Comparison of ENCODE assay signal across 19 cellular contexts in genomic region chr5:76358-77169, GRCh38. TPM values are rescaled to one million over a fixed set of nuclear protein-coding genes. Genes with fewer than 3 reads are reported as not detected.
"Had no signal": no experiment of that assay in that cellular context is flagged by ENCODE, and none has a peak within 500 bp of the region (broad histone marks: within the 10 kb centered on the region; RNA-seq: fewer than 3 reads in every experiment).

No MANE protein-coding gene starts in this region.

- H3K27ac Mint-ChIP-seq: activated CD4-positive, alpha-beta T cell treated with anti-CD3 and anti-CD28 coated beads, Interleukin-2, amount 10 ng/mL, durations not matched to agents 24 days and 14 days; activated CD8-positive, alpha-beta T cell treated with anti-CD3 and anti-CD28 coated beads for 36 hours; immature natural killer cell; stimulated activated memory B cell treated with anti-CD40 and anti-IgM and Interleukin-4, amounts not matched to agents 10 μg/mL and 1 μg/mL and 100 μg/mL, for 72 hours; T-cell had no signal

- H3K4me1 ChIP-seq: gastroesophageal sphincter, heart right ventricle, spleen had no signal

- H3K9me3 Mint-ChIP-seq: activated CD4-positive, alpha-beta T cell treated with anti-CD3 and anti-CD28 coated beads, Interleukin-2, amount 10 ng/mL, durations not matched to agents 24 days and 14 days; activated CD8-positive, alpha-beta T cell treated with anti-CD3 and anti-CD28 coated beads for 36 hours; activated T-cell treated with anti-CD3 and anti-CD28 coated beads, Interleukin-2, amount 50 U/mL, for 4 hours; immature natural killer cell; stimulated activated memory B cell treated with anti-CD40 and anti-IgM and Interleukin-4, amounts not matched to agents 10 μg/mL and 1 μg/mL and 100 μg/mL, for 72 hours; T-cell had no signal

- H3K27ac ChIP-seq: gastroesophageal sphincter, heart right ventricle, parathyroid adenoma, spleen, thyroid gland had no signal

- H3K4me3 ChIP-seq: gastroesophageal sphincter, heart right ventricle, spleen, thyroid gland had no signal

- H3K36me3 Mint-ChIP-seq: immature natural killer cell; stimulated activated memory B cell treated with anti-CD40 and anti-IgM and Interleukin-4, amounts not matched to agents 10 μg/mL and 1 μg/mL and 100 μg/mL, for 72 hours; T-cell had no signal

- DNase-seq: activated CD4-positive, CD25-positive, alpha-beta regulatory T cell; activated CD8-positive, alpha-beta T cell treated with anti-CD3 and anti-CD28 coated beads for 36 hours; activated naive CD4-positive, alpha-beta T cell treated with anti-CD3 and anti-CD28 coated beads, Interleukin-2, amount 50 U/mL, for 16 hours; activated T-cell treated with anti-CD3 and anti-CD28 coated beads, Interleukin-2, amount 50 U/mL, for 4 hours; cerebellar nuclear complex; effector CD4-positive, alpha-beta T cell; heart right ventricle; immature natural killer cell; left ventricle myocardium superior; spleen; stimulated activated CD4-positive, alpha-beta T cell treated with anti-CD3 and anti-CD28 coated beads, Interleukin-4, amount 100 ng/mL, for 4 hours; T-cell; thyroid gland had no signal

- H3K36me3 ChIP-seq: gastroesophageal sphincter, heart right ventricle, spleen, thyroid gland had no signal

- H3K4me3 Mint-ChIP-seq: activated CD4-positive, alpha-beta T cell treated with anti-CD3 and anti-CD28 coated beads, Interleukin-2, amount 10 ng/mL, durations not matched to agents 24 days and 14 days; activated CD8-positive, alpha-beta T cell treated with anti-CD3 and anti-CD28 coated beads for 36 hours; activated T-cell treated with anti-CD3 and anti-CD28 coated beads, Interleukin-2, amount 50 U/mL, for 4 hours; immature natural killer cell; stimulated activated memory B cell treated with anti-CD40 and anti-IgM and Interleukin-4, amounts not matched to agents 10 μg/mL and 1 μg/mL and 100 μg/mL, for 72 hours; T-cell had no signal

- H3K27me3 Mint-ChIP-seq: activated CD4-positive, alpha-beta T cell treated with anti-CD3 and anti-CD28 coated beads, Interleukin-2, amount 10 ng/mL, durations not matched to agents 24 days and 14 days had no signal

- ATAC-seq: activated CD8-positive, alpha-beta T cell treated with anti-CD3 and anti-CD28 coated beads for 36 hours; activated T-cell treated with anti-CD3 and anti-CD28 coated beads, Interleukin-2, amount 50 U/mL, for 4 hours; esophagus mucosa; gastroesophageal sphincter; left ventricle myocardium superior; stimulated activated memory B cell treated with anti-CD40 and anti-IgM and Interleukin-4, amounts not matched to agents 10 μg/mL and 1 μg/mL and 100 μg/mL, for 72 hours; T-cell had no signal

- H3K9ac ChIP-seq: parathyroid adenoma had no signal

- H3K9me3 ChIP-seq: gastroesophageal sphincter, heart right ventricle, spleen, thyroid gland had no signal

- H2AFZ ChIP-seq: parathyroid adenoma had no signal

- H3K4me1 Mint-ChIP-seq: activated CD4-positive, alpha-beta T cell treated with anti-CD3 and anti-CD28 coated beads, Interleukin-2, amount 10 ng/mL, durations not matched to agents 24 days and 14 days; immature natural killer cell; stimulated activated memory B cell treated with anti-CD40 and anti-IgM and Interleukin-4, amounts not matched to agents 10 μg/mL and 1 μg/mL and 100 μg/mL, for 72 hours; T-cell had no signal

- H3K27me3 ChIP-seq: thyroid gland had no signal

RNA-seq across cellular contexts. Expression of gene PLEKHG4B, which starts 15.4 kb away (rescaled TPM):
- total RNA-seq: activated CD4-positive, alpha-beta T cell treated with anti-CD3 and anti-CD28 coated beads, Interleukin-2, amount 10 ng/mL, durations not matched to agents 24 days and 14 days; activated CD8-positive, alpha-beta T cell treated with anti-CD3 and anti-CD28 coated beads for 36 hours; bronchial epithelial cell; left ventricle myocardium superior had no signal
- polyA plus RNA-seq: immature natural killer cell had no signal
